Comparison of ENCODE assay signal across 22 cellular contexts in the genomic region with DNA sequence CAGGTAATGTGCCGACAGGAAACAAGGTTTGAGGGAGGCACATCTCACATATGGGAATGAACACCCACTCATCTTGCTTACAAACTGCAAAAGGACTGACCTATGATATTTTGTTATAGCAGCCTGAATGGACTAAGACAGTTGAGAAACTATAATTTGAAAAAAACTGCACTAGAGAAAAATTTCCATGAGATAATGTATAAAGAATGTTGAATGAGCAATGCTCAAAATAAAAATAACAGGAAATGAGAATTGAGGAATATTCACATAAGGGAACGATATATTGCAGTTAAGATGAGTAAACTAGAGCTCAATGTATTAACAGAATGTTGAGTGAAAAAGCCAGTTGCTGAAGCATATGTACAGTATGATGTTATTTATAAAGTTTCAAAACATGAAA. TPM values are rescaled to one million over a fixed set of nuclear protein-coding genes. Genes with fewer than 3 reads are reported as not detected.
DNase-seq lines count a peak whose midpoint lies in the region; ATAC-seq, FAIRE-seq and TF ChIP-seq lines count a peak whose summit lies in the region.
"Had no signal": no experiment of that assay in that cellular context is flagged by ENCODE, and none has a peak within 500 bp of the region (broad histone marks: within the 10 kb centered on the region; RNA-seq: fewer than 3 reads in every experiment).

No MANE protein-coding gene starts in this region.

- no peak overlapping the region for H3K4me2 ChIP-seq in mesenchymal stem cell (ENCODE audit: low read length, poor library complexity, severe bottlenecking)

- no peak for TF ChIP-seq EP300 in upper lobe of left lung (IDR thresholded peaks at IDR 0.05)

- no peak overlapping the region for H3K4ac ChIP-seq in mesenchymal stem cell (ENCODE audit: low read depth in 1 of 2, low read length in 2 of 2)

- H3K36me3 ChIP-seq in mesenchymal stem cell (ENCODE audit: control insufficient read depth in 1 of 2, insufficient read depth in 2 of 2, low read depth in 1 of 2, low read length in 2 of 2) (no peaks in the 10 kb centered on the region), upper lobe of left lung (no peaks in the 10 kb centered on the region)
- H3K36me3 ChIP-seq: gastrocnemius medialis, sigmoid colon had no signal

- FAIRE-seq in RCC 7860 (lab: Jason Lieb, UNC): no peak
- FAIRE-seq: GM12892 had no signal

- no peak overlapping the region for H2BK120ac ChIP-seq in mesenchymal stem cell (ENCODE audit: low read depth, low read length)

- no peak overlapping the region for H3K4me3 ChIP-seq in mesenchymal stem cell (ENCODE audit: insufficient read depth in 1 of 2, low read depth in 1 of 2, low read length in 2 of 2)
- H3K4me3 ChIP-seq in upper lobe of left lung: no peak overlapping the region
- H3K4me3 ChIP-seq: coronary artery, gastrocnemius medialis, sigmoid colon had no signal

- H3K9ac ChIP-seq in mesenchymal stem cell (ENCODE audit: low read length): peak overlapping the region; percentile 64
- H3K9ac ChIP-seq: parathyroid adenoma had no signal

- H3K27me3 ChIP-seq in mesenchymal stem cell (ENCODE audit: control insufficient read depth in 1 of 2, insufficient read depth in 1 of 2, low read length in 2 of 2): no peaks in the 10 kb centered on the region
- H3K27me3 ChIP-seq in upper lobe of left lung: no peaks in the 10 kb centered on the region
- H3K27me3 ChIP-seq: gastrocnemius medialis, sigmoid colon had no signal

- no peak for TF ChIP-seq POLR2A in upper lobe of left lung (IDR thresholded peaks at IDR 0.05)

- peaks cover 17% of the 10 kb centered on the region for H3K9me3 ChIP-seq in mesenchymal stem cell (ENCODE audit: control insufficient read depth, low read length)
- no peaks in the 10 kb centered on the region for H3K9me3 ChIP-seq in upper lobe of left lung
- H3K9me3 ChIP-seq: gastrocnemius medialis, sigmoid colon had no signal

- no peak overlapping the region for H2BK12ac ChIP-seq in mesenchymal stem cell (ENCODE audit: low read length in 2 of 2)

- no peak overlapping the region for H2AK5ac ChIP-seq in mesenchymal stem cell (ENCODE audit: low read length, severe bottlenecking)

- peak; percentile 60 for DNase-seq in EL
- peak; percentile 11 for DNase-seq in RCC 7860 (ENCODE audit: low spot score)
- no peak for DNase-seq in epithelial cell of prostate (ENCODE audit: low read depth, low spot score)
- DNase-seq in mesenchymal stem cell: peak; percentile 50
- DNase-seq in mesenteric fat pad (ENCODE audit: low spot score): no peak
- DNase-seq in upper lobe of left lung: no peak
- DNase-seq: activated CD4-positive, alpha-beta T cell treated with anti-CD3 and anti-CD28 coated beads for 4 hours; CD4-positive, alpha-beta memory T cell; DMS53; gastrocnemius medialis; H9; kidney glomerular epithelial cell; naive thymus-derived CD8-positive, alpha-beta T cell; NCI-H1694 treated with DMSO at 0.1 percent for 48 hours; NCI-H748 treated with DMSO at 0.1 percent for 48 hours; sigmoid colon had no signal

- H3K27ac ChIP-seq in epithelial cell of prostate: peak overlapping the region; percentile 14
- H3K27ac ChIP-seq in mesenchymal stem cell (ENCODE audit: low read length, poor library complexity, severe bottlenecking): peak overlapping the region; percentile 41
- no peak overlapping the region for H3K27ac ChIP-seq in upper lobe of left lung
- H3K27ac ChIP-seq: coronary artery, gastrocnemius medialis, parathyroid adenoma, sigmoid colon had no signal

- 7% methylated on average over 1 of the region's 2 CpGs for WGBS in mesenchymal stem cell
- WGBS in upper lobe of left lung, 2 donors: 64 to 65% methylated on average over 2 of the region's 2 CpGs

- H3K4me1 ChIP-seq in mesenchymal stem cell (ENCODE audit: control insufficient read depth, insufficient read depth, low read depth, low read length): no peaks in the 10 kb centered on the region
- H3K4me1 ChIP-seq in upper lobe of left lung: no peaks in the 10 kb centered on the region
- H3K4me1 ChIP-seq: gastrocnemius medialis, parathyroid adenoma, sigmoid colon had no signal

- ATAC-seq in HG02973 (IDR thresholded peaks at IDR 0.05; ENCODE audit: unreplicated experiment) (no peak), GM18907 (IDR thresholded peaks at IDR 0.05; ENCODE audit: unreplicated experiment) (no peak), upper lobe of left lung (ENCODE audit: low FRiP score in 2 of 2) (no peak)
- ATAC-seq: activated naive CD4-positive, alpha-beta T cell treated with anti-CD3 and anti-CD28 coated beads, Interleukin-2, amount 50 U/mL, for 72 hours; gastrocnemius medialis; naive thymus-derived CD8-positive, alpha-beta T cell had no signal

- H3K79me1 ChIP-seq in mesenchymal stem cell (replicated peaks; ENCODE audit: low read length, poor library complexity, severe bottlenecking): peaks cover 3% of the 10 kb centered on the region

- H2BK5ac ChIP-seq in mesenchymal stem cell (ENCODE audit: low read depth, low read length, poor library complexity, severe bottlenecking): no peak overlapping the region

- no peak overlapping the region for H3K14ac ChIP-seq in mesenchymal stem cell (ENCODE audit: low read length in 2 of 2)

- H3K23ac ChIP-seq in mesenchymal stem cell (ENCODE audit: low read length in 2 of 2): no peak overlapping the region

- no peak overlapping the region for H2AFZ ChIP-seq in mesenchymal stem cell (ENCODE audit: low read depth, low read length)
- H2AFZ ChIP-seq: parathyroid adenoma had no signal

- H4K91ac ChIP-seq in mesenchymal stem cell (ENCODE audit: low read length): no peak overlapping the region

- H4K8ac ChIP-seq in mesenchymal stem cell (ENCODE audit: low read length): no peak overlapping the region

- no peak overlapping the region for H3K18ac ChIP-seq in mesenchymal stem cell (ENCODE audit: low read depth in 1 of 2, low read length in 2 of 2)

- TF ChIP-seq CTCF in upper lobe of left lung (IDR thresholded peaks at IDR 0.05): no peak

- no peak overlapping the region for H2BK15ac ChIP-seq in mesenchymal stem cell (ENCODE audit: low read depth, poor library complexity, severe bottlenecking)

RNA-seq across cellular contexts. Expression of gene TBC1D22B, which starts 6.4 kb away (rescaled TPM):
- 7.1 TPM for polyA plus RNA-seq in mesenchymal stem cell (2013, experiment 1 of 2)
- polyA plus RNA-seq in mesenchymal stem cell (2013, experiment 2 of 2): 7.1 TPM
- 8.7 TPM for total RNA-seq in mesenteric fat pad
- 10 to 100 TPM in 5 of 6 donors, 1 to 10 TPM in 1; 10.0 to 17.8 (median 10.9) TPM for total RNA-seq in upper lobe of left lung

RNA-seq across cellular contexts. Expression of gene TMEM217, which starts 6.7 kb away (rescaled TPM):
- polyA plus RNA-seq in mesenchymal stem cell (2013, experiment 1 of 2): 2.0 TPM
- 2.5 TPM for polyA plus RNA-seq in mesenchymal stem cell (2013, experiment 2 of 2)
- total RNA-seq in mesenteric fat pad (0.51 TPM), upper lobe of left lung (1 to 10 TPM in 4 of 6 donors, under 1 TPM in 2; 0.67 to 3.4 (median 1.1) TPM)

Comparison
In these comparisons a context has a peak if more than half of its experiments do, and no peak if none do; other contexts are left out.
1. DNase-seq: peak in EL (single experiment), RCC 7860 (single experiment) and mesenchymal stem cell (single experiment); none in epithelial cell of prostate (single experiment), mesenteric fat pad (single experiment) and upper lobe of left lung (0 of 2).
2. H3K27ac ChIP-seq: peak in epithelial cell of prostate (single experiment) and mesenchymal stem cell (single experiment); none in upper lobe of left lung (0 of 4).